ENCODE assay signal across 21 cellular contexts in the genomic region with DNA sequence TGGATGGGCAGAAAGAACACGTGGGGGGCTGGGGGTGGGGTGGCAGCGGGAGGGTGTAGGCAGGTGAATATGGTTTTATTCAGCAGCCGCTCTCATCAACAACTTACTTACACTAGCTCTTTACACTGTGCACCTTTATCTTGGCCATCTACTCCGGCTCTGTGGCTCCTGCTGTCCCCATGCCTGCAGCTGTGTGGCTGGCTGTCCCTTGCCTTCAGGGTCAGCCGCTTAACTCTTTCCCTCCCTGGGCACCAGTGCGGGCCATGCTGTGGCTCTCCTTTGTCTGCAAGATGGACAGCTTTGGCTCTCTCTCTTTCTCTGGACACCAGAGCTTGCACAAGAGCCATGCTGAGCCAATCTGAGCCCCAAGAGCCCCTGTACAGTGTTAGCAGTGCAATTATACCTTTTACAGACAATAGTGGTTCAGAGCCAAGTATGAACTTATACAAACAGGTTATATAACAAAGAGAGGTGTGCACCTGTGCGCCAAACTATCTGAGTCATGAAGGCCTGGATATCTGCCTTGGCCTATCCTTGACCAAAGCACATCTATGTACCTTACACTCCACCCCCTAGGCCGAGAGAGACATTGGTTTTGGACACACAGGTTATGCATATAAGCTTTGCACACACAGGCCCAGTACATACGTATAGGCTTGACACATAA.
"Had no signal": no experiment of that assay in that cellular context is flagged by ENCODE, and none has a peak within 500 bp of the region (broad histone marks: within the 10 kb centered on the region; RNA-seq: fewer than 3 reads in every experiment).

No MANE protein-coding gene starts in this region.

- H3K4me1 Mint-ChIP-seq: activated naive CD4-positive, alpha-beta T cell treated with anti-CD3 and anti-CD28 coated beads, Interleukin-2, amount 50 U/mL, for 24 hours; naive B cell had no signal

- H3K4me3 ChIP-seq: adrenal gland, colonic mucosa, gastrocnemius medialis, heart left ventricle, lung, thoracic aorta, upper lobe of right lung had no signal

- H3K36me3 ChIP-seq: adrenal gland, colonic mucosa, gastrocnemius medialis, heart left ventricle, thoracic aorta, upper lobe of right lung had no signal

- H3K36me3 Mint-ChIP-seq: activated naive CD4-positive, alpha-beta T cell treated with anti-CD3 and anti-CD28 coated beads, Interleukin-2, amount 50 U/mL, for 24 hours; naive B cell; stimulated activated effector memory CD8-positive, alpha-beta T cell treated with anti-CD3 and anti-CD28 coated beads, Interleukin-12 subunit alpha, Interleukin-12 subunit beta, amount 100 ng/mL, for 72 hours had no signal

- DNase-seq: activated CD4-positive, alpha-beta T cell treated with anti-CD3 and anti-CD28 coated beads for 4 hours; activated CD8-positive, alpha-beta memory T cell treated with anti-CD3 and anti-CD28 coated beads, Interleukin-2, amount 50 U/mL, for 4 hours; activated CD8-positive, alpha-beta T cell treated with anti-CD3 and anti-CD28 coated beads, Interleukin-2, amount 10 ng/mL, durations not matched to agents 7 days and 5 days; activated effector memory CD4-positive, alpha-beta T cell treated with anti-CD3 and anti-CD28 coated beads, Interleukin-2, amount 50 U/mL, for 16 hours; activated T-cell treated with anti-CD3 and anti-CD28 coated beads, Interleukin-2, amount 50 U/mL, for 48 hours; adrenal gland; central memory CD4-positive, alpha-beta T cell; colonic mucosa; effector memory CD4-positive, alpha-beta T cell; gastrocnemius medialis; heart left ventricle; midbrain; naive B cell; upper lobe of right lung had no signal

- H3K27me3 ChIP-seq: adrenal gland, colonic mucosa, gastrocnemius medialis, heart left ventricle, upper lobe of right lung had no signal

- FAIRE-seq: islet of Langerhans, TTC549 had no signal

- H3K4me1 ChIP-seq: adrenal gland, colonic mucosa, gastrocnemius medialis, upper lobe of right lung had no signal

- H3K9me3 Mint-ChIP-seq: activated naive CD4-positive, alpha-beta T cell treated with anti-CD3 and anti-CD28 coated beads, Interleukin-2, amount 50 U/mL, for 24 hours had no signal

- ATAC-seq: activated CD8-positive, alpha-beta T cell treated with anti-CD3 and anti-CD28 coated beads, Interleukin-2, amount 10 ng/mL, durations not matched to agents 7 days and 5 days; gastrocnemius medialis; heart left ventricle; stimulated activated effector memory CD8-positive, alpha-beta T cell treated with anti-CD3 and anti-CD28 coated beads, Interleukin-12 subunit alpha, Interleukin-12 subunit beta, amount 100 ng/mL, for 72 hours; upper lobe of right lung; WTC11 had no signal

- H3K27ac Mint-ChIP-seq: activated CD8-positive, alpha-beta T cell treated with anti-CD3 and anti-CD28 coated beads, Interleukin-2, amount 10 ng/mL, durations not matched to agents 7 days and 5 days; activated naive CD4-positive, alpha-beta T cell treated with anti-CD3 and anti-CD28 coated beads, Interleukin-2, amount 50 U/mL, for 24 hours; stimulated activated effector memory CD8-positive, alpha-beta T cell treated with anti-CD3 and anti-CD28 coated beads, Interleukin-12 subunit alpha, Interleukin-12 subunit beta, amount 100 ng/mL, for 72 hours; WTC11 had no signal

- H3K27me3 Mint-ChIP-seq: activated naive CD4-positive, alpha-beta T cell treated with anti-CD3 and anti-CD28 coated beads, Interleukin-2, amount 50 U/mL, for 24 hours had no signal

- H3K27ac ChIP-seq: adrenal gland, colonic mucosa, gastrocnemius medialis, heart left ventricle, thoracic aorta, upper lobe of right lung had no signal

- H3K9me3 ChIP-seq: adrenal gland, colonic mucosa, gastrocnemius medialis, heart left ventricle, thoracic aorta, upper lobe of right lung had no signal

- H3K4me3 Mint-ChIP-seq: activated CD8-positive, alpha-beta T cell treated with anti-CD3 and anti-CD28 coated beads, Interleukin-2, amount 10 ng/mL, durations not matched to agents 7 days and 5 days; activated naive CD4-positive, alpha-beta T cell treated with anti-CD3 and anti-CD28 coated beads, Interleukin-2, amount 50 U/mL, for 24 hours; naive B cell; stimulated activated effector memory CD8-positive, alpha-beta T cell treated with anti-CD3 and anti-CD28 coated beads, Interleukin-12 subunit alpha, Interleukin-12 subunit beta, amount 100 ng/mL, for 72 hours; WTC11 had no signal
